ENCODE assay signal across 13 cellular contexts in genomic region chr1:221604948-221605347, GRCh38.
"Had no signal": no experiment of that assay in that cellular context is flagged by ENCODE, and none has a peak within 500 bp of the region (broad histone marks: within the 10 kb centered on the region; RNA-seq: fewer than 3 reads in every experiment).

No MANE protein-coding gene starts in this region.

- DNase-seq: head of caudate nucleus; kidney glomerular epithelial cell; mammary epithelial cell; natural killer cell; small intestine; stimulated activated CD4-positive, alpha-beta T cell treated with anti-CD3 and anti-CD28 coated beads, Interleukin-2, amount 100 ng/mL, for 48 hours; stimulated activated naive CD4-positive, alpha-beta T cell treated with Interleukin-2 at 50 U/mL for 16 hours had no signal

- H2AFZ ChIP-seq: hepatocyte had no signal

- H3K4me3 ChIP-seq: hepatocyte, right atrium auricular region had no signal

- H3K27me3 ChIP-seq: hepatocyte, right atrium auricular region had no signal

- H3K27ac ChIP-seq: hepatocyte, right atrium auricular region had no signal

- H3K9me3 Mint-ChIP-seq: central memory CD8-positive, alpha-beta T cell; natural killer cell had no signal

- H3K27ac Mint-ChIP-seq: natural killer cell had no signal

- ATAC-seq: left lobe of liver, natural killer cell had no signal

- H3K4me3 Mint-ChIP-seq: central memory CD8-positive, alpha-beta T cell; natural killer cell; neural crest cell had no signal

- H3K27me3 Mint-ChIP-seq: central memory CD8-positive, alpha-beta T cell had no signal

- H3K9me3 ChIP-seq: right atrium auricular region had no signal

- H3K36me3 Mint-ChIP-seq: natural killer cell had no signal

- H3K4me1 Mint-ChIP-seq: central memory CD8-positive, alpha-beta T cell; natural killer cell; neural crest cell had no signal

- H3K4me1 ChIP-seq: right atrium auricular region had no signal

- FAIRE-seq: endothelial cell of umbilical vein had no signal

- H3K36me3 ChIP-seq: right atrium auricular region had no signal

- H3K4me2 ChIP-seq: hepatocyte had no signal
